ENCODE assay signal across 8 cellular contexts in genomic region chr13:109790951-109791605, GRCh38. TPM values are rescaled to one million over a fixed set of nuclear protein-coding genes. Genes with fewer than 3 reads are reported as not detected.
DNase-seq lines count a peak whose midpoint lies in the region; ATAC-seq, FAIRE-seq and TF ChIP-seq lines count a peak whose summit lies in the region.

No MANE protein-coding gene starts in this region.

- H3K36me3 ChIP-seq in keratinocyte (ENCODE audit: control insufficient read depth in 2 of 2, extremely low read depth in 1 of 2, insufficient read depth in 2 of 2, low read length in 2 of 2) = no peaks in the 10 kb centered on the region

- ATAC-seq in HG03039 (IDR thresholded peaks at IDR 0.05; ENCODE audit: unreplicated experiment) = no peak
- no peak for ATAC-seq in GM21825 (IDR thresholded peaks at IDR 0.05; ENCODE audit: unreplicated experiment)

- H3K4me1 ChIP-seq in keratinocyte (ENCODE audit: control insufficient read depth, extremely low read depth, insufficient read depth, low read length) = peaks cover 4% of the 10 kb centered on the region

- no peaks in the 10 kb centered on the region for H4K20me1 ChIP-seq in keratinocyte (ENCODE audit: control insufficient read depth, extremely low read depth, insufficient read depth, low read length)

- H3K27me3 Mint-ChIP-seq in activated CD4-positive, alpha-beta memory T cell treated with anti-CD3 and anti-CD28 coated beads, Interleukin-2, amount 10 ng/mL, durations not matched to agents 7 days and 5 days = peaks cover 30% of the 10 kb centered on the region

- H3K9ac ChIP-seq in keratinocyte (ENCODE audit: control insufficient read depth, extremely low read depth, insufficient read depth, low read length) = no peak overlapping the region

- peaks cover 65% of the 10 kb centered on the region for H3K4me1 Mint-ChIP-seq in activated CD4-positive, alpha-beta memory T cell treated with anti-CD3 and anti-CD28 coated beads, Interleukin-2, amount 10 ng/mL, durations not matched to agents 7 days and 5 days

- no peak overlapping the region for H3K4me3 ChIP-seq in AG04450 (ENCODE audit: low read depth, low read length)
- no peak overlapping the region for H3K4me3 ChIP-seq in GM12864 (ENCODE audit: low read depth, low read length)
- H3K4me3 ChIP-seq in keratinocyte (ENCODE audit: control insufficient read depth in 2 of 3, extremely low read depth in 1 of 3, insufficient read depth in 2 of 3, low read depth in 1 of 3, low read length in 3 of 3) = no peak overlapping the region

- no peaks in the 10 kb centered on the region for H3K9me3 Mint-ChIP-seq in activated CD4-positive, alpha-beta memory T cell treated with anti-CD3 and anti-CD28 coated beads, Interleukin-2, amount 10 ng/mL, durations not matched to agents 7 days and 5 days

- H2AFZ ChIP-seq in keratinocyte (ENCODE audit: control insufficient read depth, low read length) = peak overlapping the region; percentile 20

- H3K27ac ChIP-seq in AG04450 (ENCODE audit: low read depth, low read length) = no peak overlapping the region
- no peak overlapping the region for H3K27ac ChIP-seq in keratinocyte (ENCODE audit: control insufficient read depth, insufficient read depth, low read length)

- H3K27ac Mint-ChIP-seq in activated CD4-positive, alpha-beta memory T cell treated with anti-CD3 and anti-CD28 coated beads, Interleukin-2, amount 10 ng/mL, durations not matched to agents 7 days and 5 days = peak overlapping the region; percentile 55

- H3K27me3 ChIP-seq in AG04450 (ENCODE audit: control insufficient read depth, insufficient read depth, low read length) (peaks cover 3% of the 10 kb centered on the region), keratinocyte (ENCODE audit: control insufficient read depth, extremely low read depth, insufficient read depth, low read length) (peaks cover 6% of the 10 kb centered on the region)

- peak; percentile 69 for FAIRE-seq in keratinocyte (lab: Jason Lieb, UNC)

- H3K4me2 ChIP-seq in keratinocyte (ENCODE audit: control insufficient read depth, extremely low read depth, insufficient read depth, low read depth, low read length) = no peak overlapping the region

- CTCF ChIA-PET in AG04450 (lab: Charles Lee) = interaction anchor here (0.7 to 0.9 kb wide), 2 partner anchors 232 to 875 kb away, joined by 3 read pairs; no protein-coding TSS in a partner anchor
- CTCF ChIA-PET in activated CD4-positive, alpha-beta memory T cell treated with anti-CD3 and anti-CD28 coated beads, Interleukin-2, amount 10 ng/mL, durations not matched to agents 7 days and 5 days (lab: Charles Lee) = interaction anchor here (0.7 to 2.0 kb wide), 4 partner anchors 11 to 1558 kb away, joined by 3 to 8 read pairs (median 4); no protein-coding TSS in a partner anchor

- DNase-seq in AG04450 (ENCODE audit: low read depth, low spot score) (no peak), GM12864 (ENCODE audit: low read depth) (no peak), NCI-H2196 (lab: John Stamatoyannopoulos, UW; ENCODE audit: unreplicated experiment) (peak; percentile 4), keratinocyte (ENCODE audit: low read depth, low spot score) (no peak), activated T-cell treated with anti-CD3 and anti-CD28 coated beads for 4 hours (no peak)
- peak; percentile 40 for DNase-seq in activated CD4-positive, alpha-beta memory T cell treated with anti-CD3 and anti-CD28 coated beads, Interleukin-2, amount 10 ng/mL, durations not matched to agents 7 days and 5 days

- H3K36me3 Mint-ChIP-seq in activated CD4-positive, alpha-beta memory T cell treated with anti-CD3 and anti-CD28 coated beads, Interleukin-2, amount 10 ng/mL, durations not matched to agents 7 days and 5 days (ENCODE audit: low read depth) = no peaks in the 10 kb centered on the region

- dilution Hi-C loops in keratinocyte (cut with MboI; ENCODE audit: extremely low pct_ligation_motif_present, low sequenced_read_pairs) = loop anchor here (10.0 kb wide), 1 partner anchor 314 kb away; no protein-coding TSS in a partner anchor

- POLR2A ChIA-PET in AG04450 (lab: Yijun Ruan, JAX) = interaction anchor here (0.7 kb wide), 1 partner anchor 517 kb away, joined by 4 read pairs; no protein-coding TSS in a partner anchor
- POLR2A ChIA-PET in activated CD4-positive, alpha-beta memory T cell treated with anti-CD3 and anti-CD28 coated beads, Interleukin-2, amount 10 ng/mL, durations not matched to agents 7 days and 5 days (lab: Charles Lee) = interaction anchor here (0.6 to 3.2 kb wide), 2 partner anchors 11 to 99 kb away, joined by 3 to 16 read pairs; no protein-coding TSS in a partner anchor

- no peaks in the 10 kb centered on the region for H3K79me2 ChIP-seq in keratinocyte (ENCODE audit: control insufficient read depth, insufficient read depth, low read length)

- peak; percentile 38 for TF ChIP-seq CTCF in AG04450 (IDR thresholded peaks at IDR 0.05; ENCODE audit: low read depth, low read length)
- peak; percentile 16 for TF ChIP-seq CTCF in GM12864 (IDR thresholded peaks at IDR 0.05; ENCODE audit: low read depth, low read length, missing control alignments)
- peak; percentile 35 to 67 (median 41) for TF ChIP-seq CTCF in keratinocyte (optimal IDR thresholded peaks at IDR 0.05 in 1 of 3, IDR thresholded peaks at IDR 0.05 in 1 of 3, conservative IDR thresholded peaks at IDR 0.05 in 1 of 3; ENCODE audit: extremely low read depth in 1 of 3, insufficient read depth in 2 of 3, low read length in 3 of 3)

- H3K4me3 Mint-ChIP-seq in activated CD4-positive, alpha-beta memory T cell treated with anti-CD3 and anti-CD28 coated beads, Interleukin-2, amount 10 ng/mL, durations not matched to agents 7 days and 5 days = no peak overlapping the region

- H3K9me3 ChIP-seq in AG04450 (ENCODE audit: control insufficient read depth, insufficient read depth, low read length) (no peaks in the 10 kb centered on the region; the same call in 1 of the 2 replicates), keratinocyte (ENCODE audit: control insufficient read depth, low read depth, low read length) (no peaks in the 10 kb centered on the region)

- no peaks in the 10 kb centered on the region for H3K9me1 ChIP-seq in keratinocyte (ENCODE audit: control insufficient read depth, extremely low read depth, insufficient read depth, low read length)

RNA-seq across cellular contexts. Expression of gene IRS2, which starts 4.7 kb away (rescaled TPM):
- 1.5 TPM in 2 replicates for polyA plus RNA-seq in AG04450 (2011; rRNA removed)
- polyA minus RNA-seq in AG04450 (2011; rRNA and poly(A)+ RNA removed) = 1.7 and 2.2 TPM in 2 replicates
- 1 to 10 TPM; 7.9 to 8.1 TPM for total RNA-seq in activated CD4-positive, alpha-beta memory T cell treated with anti-CD3 and anti-CD28 coated beads, Interleukin-2, amount 10 ng/mL, durations not matched to agents 7 days and 5 days
- 1.1 to 2.3 TPM (median 2.0 TPM) in 3 replicates for polyA plus RNA-seq in keratinocyte
- 14.3 TPM for polyA plus RNA-seq in keratinocyte (2011; ENCODE audit: low read depth)
- 1.2 and 1.5 TPM in 2 replicates for polyA plus RNA-seq in keratinocyte (2011; cell fraction: cytosol; rRNA removed)
- polyA plus RNA-seq in keratinocyte (2011; cell fraction: nucleus; rRNA removed) = 3.1 and 3.8 TPM in 2 replicates
- polyA plus RNA-seq in keratinocyte (2012; ENCODE audit: low replicate concordance) = 3.7 and 13.2 TPM in 2 replicates
- 0.73 to 1.7 TPM (median 1.3 TPM) in 3 replicates for polyA minus RNA-seq in keratinocyte
- polyA minus RNA-seq in keratinocyte (2011; cell fraction: cytosol; rRNA and poly(A)+ RNA removed) = 3.5 TPM
- polyA minus RNA-seq in keratinocyte (2011; cell fraction: nucleus; rRNA and poly(A)+ RNA removed) = 5.5 and 6.1 TPM in 2 replicates

Comparison
In these comparisons a context has a peak if more than half of its experiments do, and no peak if none do; other contexts are left out.
1. DNase-seq: peak in NCI-H2196 (single experiment) and activated CD4-positive, alpha-beta memory T cell treated with anti-CD3 and anti-CD28 coated beads, Interleukin-2, amount 10 ng/mL, durations not matched to agents 7 days and 5 days (single experiment); none in AG04450 (single experiment), GM12864 (single experiment), keratinocyte (single experiment) and activated T-cell treated with anti-CD3 and anti-CD28 coated beads for 4 hours (single experiment).
2. Peak in every context shown above with its lines, with median percentiles within 50 percentile points of each other: CTCF ChIP-seq.